25 cellular contexts compared by ENCODE assay signal in the genomic region with DNA sequence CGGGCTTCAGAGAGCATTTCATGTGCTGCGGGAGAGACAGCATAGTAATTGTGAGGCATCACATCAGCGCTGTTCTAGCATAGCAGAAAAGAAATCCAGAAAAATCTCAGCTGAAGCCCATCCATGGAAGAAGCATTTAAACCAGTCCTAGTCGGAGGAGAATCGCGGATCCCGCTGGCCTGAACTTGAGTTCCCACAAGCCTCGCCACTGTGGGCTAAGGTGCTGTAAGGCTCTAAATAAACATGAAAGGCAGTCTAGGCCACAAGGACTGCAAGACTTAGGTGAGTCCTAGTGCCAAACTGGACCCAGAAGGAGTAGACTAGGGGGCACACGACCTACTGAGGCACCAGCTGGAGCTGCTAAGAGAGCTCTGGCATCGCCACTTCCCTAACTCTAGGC.
DNase-seq lines count a peak whose midpoint lies in the region; ATAC-seq, FAIRE-seq and TF ChIP-seq lines count a peak whose summit lies in the region.
"Had no signal": no experiment of that assay in that cellular context is flagged by ENCODE, and none has a peak within 500 bp of the region (broad histone marks: within the 10 kb centered on the region; RNA-seq: fewer than 3 reads in every experiment).

No MANE protein-coding gene starts in this region.

- no peak for TF ChIP-seq POLR2A in IMR-90 (IDR thresholded peaks at IDR 0.05; ENCODE audit: low read depth, low read length)

- no peak for TF ChIP-seq RAD21 in IMR-90 (IDR thresholded peaks at IDR 0.05; ENCODE audit: low read length)

- H3K18ac ChIP-seq in IMR-90 (ENCODE audit: low read depth, low read length) (peak overlapping the region; percentile 73), mesenchymal stem cell (ENCODE audit: low read depth in 1 of 2, low read length in 2 of 2) (no peak overlapping the region)

- no TSS peak for BruUV-seq in IMR-90 (replicated peaks; lab: Mats Ljungman, UMichigan)

- no peak overlapping the region for H3K23ac ChIP-seq in IMR-90 (ENCODE audit: low read depth, low read length)
- H3K23ac ChIP-seq in mesenchymal stem cell (ENCODE audit: low read length in 2 of 2) = no peak overlapping the region

- 92% methylated on average over 6 of the region's 10 CpGs; no CpG with 5 or more reads in 1 of the 2 experiments for WGBS in IMR-90 (ENCODE audit: extremely low coverage in 2 of 2, insufficient read length in 1 of 2), 2 experiments
- WGBS in mesenchymal stem cell = 97% methylated on average over 9 of the region's 10 CpGs

- H2BK15ac ChIP-seq in IMR-90 (ENCODE audit: low read depth, low read length) (peak overlapping the region; percentile 70; the same call in 2 of the 3 replicates), mesenchymal stem cell (ENCODE audit: low read depth, poor library complexity, severe bottlenecking) (no peak overlapping the region)

- peak overlapping the region; percentile 81 for H3K4ac ChIP-seq in IMR-90 (ENCODE audit: low read depth, low read length)
- no peak overlapping the region for H3K4ac ChIP-seq in mesenchymal stem cell (ENCODE audit: low read depth in 1 of 2, low read length in 2 of 2)

- H3K4me2 ChIP-seq in IMR-90 (ENCODE audit: low read depth, low read length) (no peak overlapping the region), mesenchymal stem cell (ENCODE audit: low read length, poor library complexity, severe bottlenecking) (no peak overlapping the region)
- H3K4me2 ChIP-seq: BLaER1 had no signal

- H4K8ac ChIP-seq in IMR-90 (ENCODE audit: low read depth in 2 of 2, low read length in 2 of 2) (peak overlapping the region; percentile 51 to 58; a peak in 3 of 4 replicates), mesenchymal stem cell (ENCODE audit: low read length) (no peak overlapping the region)

- H3K4me3 ChIP-seq in IMR-90 (ENCODE audit: insufficient read depth, low read depth, low read length) = no peak overlapping the region
- no peak overlapping the region for H3K4me3 ChIP-seq in kidney (ENCODE audit: low read length in 2 of 2)
- H3K4me3 ChIP-seq in upper lobe of right lung = no peak overlapping the region
- H3K4me3 ChIP-seq in mesenchymal stem cell (ENCODE audit: insufficient read depth in 1 of 2, low read depth in 1 of 2, low read length in 2 of 2) = no peak overlapping the region
- no peak overlapping the region for H3K4me3 ChIP-seq in foreskin fibroblast (ENCODE audit: low read depth in 1 of 2, low read length in 2 of 2)
- H3K4me3 ChIP-seq: BLaER1, GM12878 had no signal

- no peak for TF ChIP-seq CTCF in IMR-90 (conservative IDR thresholded peaks at IDR 0.05; ENCODE audit: low read depth, low read length)
- no peak for TF ChIP-seq CTCF in kidney (IDR thresholded peaks at IDR 0.05; ENCODE audit: borderline replicate concordance, extremely low read depth, insufficient read depth)
- no peak for TF ChIP-seq CTCF in upper lobe of right lung (IDR thresholded peaks at IDR 0.05)
- TF ChIP-seq CTCF in foreskin fibroblast (IDR thresholded peaks at IDR 0.05; ENCODE audit: low read depth, low read length) = no peak

- H2AFZ ChIP-seq in IMR-90 (replicated peaks; ENCODE audit: low read length, poor library complexity) (no peak overlapping the region), mesenchymal stem cell (ENCODE audit: low read depth, low read length) (no peak overlapping the region)

- ATAC-seq in IMR-90 (ENCODE audit: low read depth) = no peak
- peak; percentile 14 for ATAC-seq in upper lobe of right lung
- ATAC-seq: GM12878 had no signal

- H3K27ac ChIP-seq in IMR-90 (ENCODE audit: insufficient read depth, low read length) (no peak overlapping the region), kidney (ENCODE audit: low read depth in 2 of 2, low read length in 2 of 2) (no peak overlapping the region), upper lobe of right lung (no peak overlapping the region), mesenchymal stem cell (ENCODE audit: low read length, poor library complexity, severe bottlenecking) (no peak overlapping the region)
- H3K27ac ChIP-seq: BLaER1 had no signal

- dilution Hi-C loops in IMR-90 (cut with HindIII; ENCODE audit: low sequenced_read_pairs, unreplicated experiment) = no loop called here

- H2AK9ac ChIP-seq in IMR-90 (replicated peaks; ENCODE audit: low read depth, low read length, poor library complexity) = no peak overlapping the region

- POLR2A ChIA-PET in IMR-90 (lab: Charles Lee; ENCODE audit: unreplicated experiment) = no interaction called here

- H3K9ac ChIP-seq in IMR-90 (ENCODE audit: low read depth, low read length) = no peak overlapping the region
- no peak overlapping the region for H3K9ac ChIP-seq in kidney (ENCODE audit: low read length in 2 of 2)
- no peak overlapping the region for H3K9ac ChIP-seq in mesenchymal stem cell (ENCODE audit: low read length)
- H3K9ac ChIP-seq: BLaER1 had no signal

- H3K56ac ChIP-seq in IMR-90 (ENCODE audit: extremely low read depth, insufficient read depth, low read length) = no peak overlapping the region

- H3K14ac ChIP-seq in IMR-90 (replicated peaks; ENCODE audit: low read depth, low read length) = no peak overlapping the region
- no peak overlapping the region for H3K14ac ChIP-seq in mesenchymal stem cell (ENCODE audit: low read length in 2 of 2)

- FAIRE-seq in kidney (lab: Jason Lieb, UNC) = no peak
- FAIRE-seq: A204.1, GM12878, GM12892, GM19239 had no signal

- no peak overlapping the region for H2BK12ac ChIP-seq in mesenchymal stem cell (ENCODE audit: low read length in 2 of 2)

- H3K79me1 ChIP-seq in IMR-90 (ENCODE audit: low read depth in 1 of 2, low read length in 2 of 2) (no peaks in the 10 kb centered on the region), mesenchymal stem cell (replicated peaks; ENCODE audit: low read length, poor library complexity, severe bottlenecking) (no peaks in the 10 kb centered on the region)

- H4K20me1 ChIP-seq in IMR-90 (ENCODE audit: insufficient read depth, low read length) = no peaks in the 10 kb centered on the region
- H4K20me1 ChIP-seq: BLaER1 had no signal

- DNase-seq in IMR-90 (no peak), kidney (peak; percentile 16), upper lobe of right lung (no peak), mesenchymal stem cell (no peak), foreskin fibroblast (no peak)
- DNase-seq: 8988T; ACHN; BE2C; C1 segment of cervical spinal cord; CD4-positive, alpha-beta memory T cell; CD4-positive, CD25-positive, alpha-beta regulatory T cell; CD8-positive, alpha-beta memory T cell; COR-L47; DMS 273 treated with DMSO at 0.1 percent for 48 hours; DMS153; DMS53; DMS79; DND-41; EL; GDM1 had no signal

- no peaks in the 10 kb centered on the region; the same call in 1 of the 2 replicates for H3K9me1 ChIP-seq in IMR-90 (ENCODE audit: insufficient read depth, low read length)

- H2BK120ac ChIP-seq in IMR-90 (ENCODE audit: low read depth, low read length) (peak overlapping the region; percentile 68), mesenchymal stem cell (ENCODE audit: low read depth, low read length) (no peak overlapping the region)

- H4K91ac ChIP-seq in IMR-90 (ENCODE audit: insufficient read depth, low read depth, low read length) = peak overlapping the region; percentile 79
- H4K91ac ChIP-seq in mesenchymal stem cell (ENCODE audit: low read length) = no peak overlapping the region

- H3K4me1 ChIP-seq in IMR-90 (ENCODE audit: control insufficient read depth, insufficient read depth, low read length) (peaks cover 10% of the 10 kb centered on the region), kidney (ENCODE audit: control insufficient read depth in 1 of 2, insufficient read depth in 1 of 2, low read depth in 1 of 2, low read length in 2 of 2) (no peaks in the 10 kb centered on the region), upper lobe of right lung (no peaks in the 10 kb centered on the region), mesenchymal stem cell (ENCODE audit: control insufficient read depth, insufficient read depth, low read depth, low read length) (no peaks in the 10 kb centered on the region)
- H3K4me1 ChIP-seq: BE2C, BLaER1 had no signal

- peaks cover 10% of the 10 kb centered on the region for H3K9me3 ChIP-seq in IMR-90 (ENCODE audit: control insufficient read depth, insufficient read depth, low read length)
- H3K9me3 ChIP-seq in kidney (ENCODE audit: control insufficient read depth in 1 of 2, low read length in 2 of 2) = no peaks in the 10 kb centered on the region
- H3K9me3 ChIP-seq in upper lobe of right lung = no peaks in the 10 kb centered on the region
- peaks cover 11% of the 10 kb centered on the region for H3K9me3 ChIP-seq in mesenchymal stem cell (ENCODE audit: control insufficient read depth, low read length)
- H3K9me3 ChIP-seq: BE2C had no signal

- H2BK5ac ChIP-seq in IMR-90 (ENCODE audit: low read depth, low read length, poor library complexity, severe bottlenecking) (peak overlapping the region; percentile 55), mesenchymal stem cell (ENCODE audit: low read depth, low read length, poor library complexity, severe bottlenecking) (no peak overlapping the region)

- H3K27me3 ChIP-seq in IMR-90 (ENCODE audit: control insufficient read depth, insufficient read depth, low read length) (no peaks in the 10 kb centered on the region), upper lobe of right lung (no peaks in the 10 kb centered on the region), mesenchymal stem cell (ENCODE audit: control insufficient read depth in 1 of 2, insufficient read depth in 1 of 2, low read length in 2 of 2) (no peaks in the 10 kb centered on the region)
- H3K27me3 ChIP-seq: BE2C, BLaER1 had no signal

- intact Hi-C loops in IMR-90 (cut with micrococcal nuclease) = loop anchor here (5.0 kb wide), 1 partner anchor 430 kb away; no protein-coding TSS in a partner anchor
- intact Hi-C loops in kidney (cut with DNase I) = no loop called here
- intact Hi-C loops in upper lobe of right lung (cut with DNase I) = no loop called here

- no peak overlapping the region; the same call in 1 of the 2 replicates for H4K5ac ChIP-seq in IMR-90 (ENCODE audit: low read depth, low read length)

- no peaks in the 10 kb centered on the region for H3K36me3 ChIP-seq in IMR-90 (ENCODE audit: control insufficient read depth, insufficient read depth, low read length)
- H3K36me3 ChIP-seq in kidney (ENCODE audit: control insufficient read depth in 1 of 2, insufficient read depth in 2 of 2, low read length in 2 of 2) = no peaks in the 10 kb centered on the region
- H3K36me3 ChIP-seq in upper lobe of right lung = no peaks in the 10 kb centered on the region
- H3K36me3 ChIP-seq in mesenchymal stem cell (ENCODE audit: control insufficient read depth in 1 of 2, insufficient read depth in 2 of 2, low read depth in 1 of 2, low read length in 2 of 2) = no peaks in the 10 kb centered on the region
- H3K36me3 ChIP-seq: BE2C, BLaER1 had no signal

- CTCF ChIA-PET in IMR-90 (lab: Yijun Ruan, JAX) = no interaction called here

- peak overlapping the region; percentile 37 for H2AK5ac ChIP-seq in IMR-90 (ENCODE audit: low read depth, low read length)
- H2AK5ac ChIP-seq in mesenchymal stem cell (ENCODE audit: low read length, severe bottlenecking) = no peak overlapping the region

- H2BK20ac ChIP-seq in IMR-90 (ENCODE audit: low read depth, low read length) = peak overlapping the region; percentile 87

- in situ Hi-C loops in IMR-90 (cut with MboI; ENCODE audit: low sequenced_read_pairs) = no loop called here
